Comparison of ENCODE assay signal across 8 cellular contexts in genomic region chr14:73714656-73715081, GRCh38. TPM values are rescaled to one million over a fixed set of nuclear protein-coding genes. Genes with fewer than 3 reads are reported as not detected.
DNase-seq lines count a peak whose midpoint lies in the region; ATAC-seq, FAIRE-seq and TF ChIP-seq lines count a peak whose summit lies in the region.

No MANE protein-coding gene starts in this region.

- H3K4ac ChIP-seq in mesenchymal stem cell (ENCODE audit: low read depth in 1 of 2, low read length in 2 of 2), result no peak overlapping the region

- H4K8ac ChIP-seq in mesenchymal stem cell (ENCODE audit: low read length), result no peak overlapping the region

- no peak overlapping the region for H2AFZ ChIP-seq in MM.1S (ENCODE audit: low read length)
- no peak overlapping the region for H2AFZ ChIP-seq in K562 (ENCODE audit: low read depth, low read length)
- H2AFZ ChIP-seq in mesenchymal stem cell (ENCODE audit: low read depth, low read length), result no peak overlapping the region

- BruUV-seq in K562 (replicated peaks; lab: Mats Ljungman, UMichigan), result no TSS peak

- H3K9me3 ChIP-seq in MM.1S (replicated peaks; ENCODE audit: insufficient read depth, low read length) (no peaks in the 10 kb centered on the region), K562 (replicated peaks; ENCODE audit: control insufficient read depth, insufficient read depth, low read depth, low read length) (no peaks in the 10 kb centered on the region), mesenchymal stem cell (ENCODE audit: control insufficient read depth, low read length) (no peaks in the 10 kb centered on the region)

- H3F3A ChIP-seq in MM.1S (ENCODE audit: insufficient read depth, low read length), result no peaks in the 10 kb centered on the region

- H3K9me1 ChIP-seq in K562 (ENCODE audit: control insufficient read depth, insufficient read depth, low read length), result no peaks in the 10 kb centered on the region

- H3K4me3 ChIP-seq in MM.1S (ENCODE audit: low read length), result no peak overlapping the region
- peak overlapping the region; percentile 69; the same call in 1 of the 2 replicates for H3K4me3 ChIP-seq in K562
- H3K4me3 ChIP-seq in mesenchymal stem cell (ENCODE audit: insufficient read depth in 1 of 2, low read depth in 1 of 2, low read length in 2 of 2), result peak overlapping the region in 1 of 2 experiments; percentile 91

- POLR2A ChIA-PET in K562 (lab: Yijun Ruan, JAX), result interaction anchor here (0.6 to 1.1 kb wide), 2 partner anchors 12 to 43 kb away, joined by 3 read pairs; no protein-coding TSS in a partner anchor

- peaks cover 11% of the 10 kb centered on the region for H3K79me1 ChIP-seq in mesenchymal stem cell (replicated peaks; ENCODE audit: low read length, poor library complexity, severe bottlenecking)

- H3K9me3 Mint-ChIP-seq in activated naive CD4-positive, alpha-beta T cell treated with anti-CD3 and anti-CD28 coated beads for 36 hours, result no peaks in the 10 kb centered on the region

- H3K4me2 ChIP-seq in MM.1S (ENCODE audit: low read depth, low read length) (peak overlapping the region; percentile 41), K562 (ENCODE audit: insufficient read depth, low read length) (peak overlapping the region; percentile 95), mesenchymal stem cell (ENCODE audit: low read length, poor library complexity, severe bottlenecking) (peak overlapping the region; percentile 69)

- no peaks in the 10 kb centered on the region for H3K36me3 ChIP-seq in MM.1S (replicated peaks; ENCODE audit: insufficient read depth, low read length)
- H3K36me3 ChIP-seq in K562 (ENCODE audit: control insufficient read depth, insufficient read depth, low read length), result peaks cover 42% of the 10 kb centered on the region; the same call in 2 of the 3 replicates
- peaks cover 29 to 42% of the 10 kb centered on the region in 2 experiments for H3K36me3 ChIP-seq in mesenchymal stem cell (ENCODE audit: control insufficient read depth in 1 of 2, insufficient read depth in 2 of 2, low read depth in 1 of 2, low read length in 2 of 2)

- no peak for TF ChIP-seq POLR2A in K562 (conservative IDR thresholded peaks at IDR 0.05)

- H4K20me1 ChIP-seq in MM.1S (ENCODE audit: insufficient read depth, low read length) (no peaks in the 10 kb centered on the region), K562 (replicated peaks; ENCODE audit: control insufficient read depth, insufficient read depth, low read length) (no peaks in the 10 kb centered on the region; the same call in 1 of the 2 replicates)

- H3K18ac ChIP-seq in mesenchymal stem cell (ENCODE audit: low read depth in 1 of 2, low read length in 2 of 2), result no peak overlapping the region

- H3K27ac Mint-ChIP-seq in activated naive CD4-positive, alpha-beta T cell treated with anti-CD3 and anti-CD28 coated beads for 36 hours, result peak overlapping the region; percentile 20

- no peak for TF ChIP-seq RAD21 in K562 (CRISPR knock-in tag; conservative IDR thresholded peaks at IDR 0.05 in 1 of 2, IDR thresholded peaks at IDR 0.05 in 1 of 2)

- TF ChIP-seq CTCF in MM.1S (IDR thresholded peaks at IDR 0.05; ENCODE audit: low read length) (no peak), K562 (IDR thresholded peaks at IDR 0.05 in 2 of 3, conservative IDR thresholded peaks at IDR 0.05 in 1 of 3; ENCODE audit: insufficient read depth in 2 of 3, low read depth in 1 of 3, low read length in 3 of 3) (no peak)

- no peak overlapping the region for H2BK5ac ChIP-seq in mesenchymal stem cell (ENCODE audit: low read depth, low read length, poor library complexity, severe bottlenecking)

- no peak overlapping the region for H2BK15ac ChIP-seq in mesenchymal stem cell (ENCODE audit: low read depth, poor library complexity, severe bottlenecking)

- CTCF ChIA-PET in activated naive CD4-positive, alpha-beta T cell treated with anti-CD3 and anti-CD28 coated beads for 36 hours (lab: Charles Lee), result interaction anchor here (1.1 to 2.7 kb wide), 2 partner anchors 14 to 81 kb away, joined by 3 to 13 read pairs; no protein-coding TSS in a partner anchor
- CTCF ChIA-PET in K562 (lab: Yijun Ruan, JAX; ENCODE audit: low intra/inter-chr PET ratio), result interaction anchor here (0.6 kb wide), 1 partner anchor 15 kb away, joined by 3 read pairs; no protein-coding TSS in a partner anchor

- H3K9me2 ChIP-seq in MM.1S (replicated peaks; ENCODE audit: insufficient read depth, low read length), result no peaks in the 10 kb centered on the region

- H3K23ac ChIP-seq in mesenchymal stem cell (ENCODE audit: low read length in 2 of 2), result no peak overlapping the region

- H3K27ac ChIP-seq in MM.1S (ENCODE audit: low read length) (no peak overlapping the region), K562 (ENCODE audit: extremely low read depth, low read depth, low read length) (peak overlapping the region; percentile 4; the same call in 2 of the 3 replicates), mesenchymal stem cell (ENCODE audit: low read length, poor library complexity, severe bottlenecking) (peak overlapping the region; percentile 67)

- H3K27me3 Mint-ChIP-seq in activated naive CD4-positive, alpha-beta T cell treated with anti-CD3 and anti-CD28 coated beads for 36 hours (ENCODE audit: low read depth), result no peaks in the 10 kb centered on the region

- peaks cover 13% of the 10 kb centered on the region for H3K4me1 Mint-ChIP-seq in activated naive CD4-positive, alpha-beta T cell treated with anti-CD3 and anti-CD28 coated beads for 36 hours (ENCODE audit: low read depth)

- no peak overlapping the region for H2BK12ac ChIP-seq in mesenchymal stem cell (ENCODE audit: low read length in 2 of 2)

- H3K4me3 Mint-ChIP-seq in activated naive CD4-positive, alpha-beta T cell treated with anti-CD3 and anti-CD28 coated beads for 36 hours, result peak overlapping the region; percentile 69

- H2BK120ac ChIP-seq in mesenchymal stem cell (ENCODE audit: low read depth, low read length), result no peak overlapping the region

- DNase-seq in activated naive CD4-positive, alpha-beta T cell treated with anti-CD3 and anti-CD28 coated beads for 36 hours, result no peak
- no peak for DNase-seq in activated naive CD4-positive, alpha-beta T cell treated with anti-CD3 and anti-CD28 coated beads, Interleukin-2, amount 50 U/mL, for 16 hours
- DNase-seq in MM.1S (no peak), K562 (ENCODE audit: extremely low read depth in 1 of 4, low spot score in 3 of 4) (peak in 2 of 4 experiments; percentile 21 to 29), mesenchymal stem cell (no peak), NCI-H2107 (lab: John Stamatoyannopoulos, UW) (no peak), foreskin melanocyte (no peak)

- H2AK5ac ChIP-seq in mesenchymal stem cell (ENCODE audit: low read length, severe bottlenecking), result no peak overlapping the region

- intact Hi-C loops in activated naive CD4-positive, alpha-beta T cell treated with anti-CD3 and anti-CD28 coated beads for 36 hours (cut with micrococcal nuclease), result loop anchor here (1.0 to 10.0 kb wide), 4 partner anchors 72 to 300 kb away; partner anchors contain the start of genes BBOF1, COQ6, DNAL1 and ENTPD5
- intact Hi-C loops in K562 (cut with micrococcal nuclease), result no loop called here

- H3K27me3 ChIP-seq in MM.1S (replicated peaks; ENCODE audit: insufficient read depth, low read length) (no peaks in the 10 kb centered on the region), K562 (ENCODE audit: control insufficient read depth in 2 of 2, insufficient read depth in 2 of 2, low read length in 2 of 2) (no peaks in the 10 kb centered on the region), mesenchymal stem cell (ENCODE audit: control insufficient read depth in 1 of 2, insufficient read depth in 1 of 2, low read length in 2 of 2) (no peaks in the 10 kb centered on the region)

- WGBS in K562 (ENCODE audit: insufficient coverage, low coverage, missing lambda C conversion rate), result 50% methylated on average over 7 of the region's 7 CpGs
- WGBS in mesenchymal stem cell, result 63% methylated on average over 3 of the region's 7 CpGs

- H4K91ac ChIP-seq in mesenchymal stem cell (ENCODE audit: low read length), result no peak overlapping the region

- H3K14ac ChIP-seq in mesenchymal stem cell (ENCODE audit: low read length in 2 of 2), result no peak overlapping the region

- H3K79me2 ChIP-seq in MM.1S (ENCODE audit: low read length), result no peaks in the 10 kb centered on the region
- peaks cover 23% of the 10 kb centered on the region for H3K79me2 ChIP-seq in K562 (ENCODE audit: control insufficient read depth, insufficient read depth, low read length)

- peaks cover 13% of the 10 kb centered on the region for H3K36me3 Mint-ChIP-seq in activated naive CD4-positive, alpha-beta T cell treated with anti-CD3 and anti-CD28 coated beads for 36 hours (ENCODE audit: low read depth)

- no peak for FAIRE-seq in K562 (lab: Jason Lieb, UNC)

- no peak overlapping the region for H3K9ac ChIP-seq in MM.1S (ENCODE audit: low read length)
- H3K9ac ChIP-seq in K562 (ENCODE audit: insufficient read depth in 1 of 2, low read depth in 2 of 2, low read length in 2 of 2), result no peak overlapping the region
- peak overlapping the region; percentile 92 for H3K9ac ChIP-seq in mesenchymal stem cell (ENCODE audit: low read length)

- ATAC-seq in K562 (peak; percentile 2; the same call in 1 of the 3 replicates), GM18502 (IDR thresholded peaks at IDR 0.05; ENCODE audit: poor library complexity, unreplicated experiment) (no peak)

- no peak for TF ChIP-seq EP300 in K562 (IDR thresholded peaks at IDR 0.05; ENCODE audit: low read length)

- in situ Hi-C loops in K562 (cut with MboI), result no loop called here

- H3K4me1 ChIP-seq in MM.1S (ENCODE audit: low read length), result peaks cover 4% of the 10 kb centered on the region; the same call in 1 of the 2 replicates
- H3K4me1 ChIP-seq in K562 (replicated peaks in 1 of 2; ENCODE audit: control insufficient read depth in 2 of 2, insufficient read depth in 2 of 2, low read length in 2 of 2), result peaks cover 11 to 39% of the 10 kb centered on the region in 2 experiments; a peak in 4 of 5 replicates
- peaks cover 22% of the 10 kb centered on the region for H3K4me1 ChIP-seq in mesenchymal stem cell (ENCODE audit: control insufficient read depth, insufficient read depth, low read depth, low read length)

RNA-seq across cellular contexts. Expression of gene PNMA1, which starts 0.5 kb away (rescaled TPM):
- total RNA-seq in activated naive CD4-positive, alpha-beta T cell treated with anti-CD3 and anti-CD28 coated beads for 36 hours, result 10 to 100 TPM; 18.5 to 19.2 TPM
- 5.1 and 6.7 TPM in 2 replicates for total RNA-seq in K562 (2011; cell fraction: chromatin; rRNA removed; ENCODE audit: low replicate concordance)
- total RNA-seq in K562 (2011; cell fraction: nucleolus; rRNA removed), result 6.8 and 8.0 TPM in 2 replicates
- 8.8 and 9.7 TPM in 2 replicates for total RNA-seq in K562 (2011; cell fraction: nucleoplasm; rRNA removed)
- total RNA-seq in K562 (2014; rRNA removed), result 4.6 and 4.7 TPM in 2 replicates
- 7.9 and 8.7 TPM in 2 replicates for total RNA-seq in K562 (2014; rRNA removed; fragmentation: Illumina TruSeq; extraction: Trizol)
- 6.6 and 7.1 TPM in 2 replicates for total RNA-seq in K562 (2015; rRNA removed; fragmentation: Illumina TruSeq; extraction: Trizol)
- 24.8 and 26.4 TPM in 2 replicates for total RNA-seq in K562 (2021)
- 7.5 and 11.3 TPM in 2 replicates for polyA plus RNA-seq in K562 (2011; rRNA removed)
- polyA plus RNA-seq in K562 (2011; cell fraction: cytosol; rRNA removed), result 6.3 and 7.9 TPM in 2 replicates
- polyA plus RNA-seq in K562 (2011; cell fraction: nucleus; rRNA removed), result 6.2 and 6.9 TPM in 2 replicates
- 18.6 and 26.5 TPM in 2 replicates for polyA plus RNA-seq in K562 (2012)
- polyA plus RNA-seq in K562 (2014; fragmentation: Illumina TruSeq; extraction: Trizol), result 15.5 and 15.7 TPM in 2 replicates
- 1 to 10 TPM; 1.7 to 2.4 TPM for polyA plus RNA-seq in K562 (2014; fragmentation: Nextera tagmentation; extraction: Ambion mirVana)
- polyA plus RNA-seq in K562 (2014; rRNA removed), result 12.7 and 15.1 TPM in 2 replicates
- polyA minus RNA-seq in K562 (2011; rRNA and poly(A)+ RNA removed), result 6.4 and 9.0 TPM in 2 replicates
- polyA minus RNA-seq in K562 (2011; cell fraction: cytosol; rRNA and poly(A)+ RNA removed), result 4.3 and 7.6 TPM in 2 replicates
- 3.3 and 3.4 TPM in 2 replicates for polyA minus RNA-seq in K562 (2011; cell fraction: nucleus; rRNA and poly(A)+ RNA removed)
- polyA plus RNA-seq in mesenchymal stem cell (2013, experiment 1 of 2), result 53.1 TPM
- polyA plus RNA-seq in mesenchymal stem cell (2013, experiment 2 of 2), result 53.5 TPM

Comparison
In these comparisons a context has a peak if more than half of its experiments do, and no peak if none do; other contexts are left out.
1. H3K4me2 ChIP-seq: peak in every context shown above with its lines; median percentile 95 in K562; 69 in mesenchymal stem cell; 41 in MM.1S.